In the genomic region with DNA sequence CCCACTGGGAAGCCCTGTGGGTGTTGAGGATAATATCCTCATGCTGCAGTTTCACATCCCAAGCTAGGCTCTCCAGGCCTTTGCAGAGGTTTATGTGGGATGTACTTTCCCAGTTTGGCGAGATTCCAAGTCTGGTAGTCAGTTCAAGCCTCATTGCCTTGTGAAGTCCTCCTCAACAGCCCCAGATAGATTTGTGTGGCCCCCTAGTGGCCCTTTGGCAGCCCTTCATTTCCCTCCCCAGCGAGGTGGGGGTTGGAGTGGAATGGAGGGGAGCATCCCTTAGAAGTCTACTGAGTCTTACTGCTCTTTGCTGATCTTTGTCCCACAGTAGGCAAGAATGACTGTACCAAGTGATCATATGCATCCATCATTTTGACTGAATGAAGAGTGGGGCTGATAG, we compare ENCODE assay signal across 8 cellular contexts.
DNase-seq lines count a peak whose midpoint lies in the region; ATAC-seq and TF ChIP-seq lines count a peak whose summit lies in the region.

No MANE protein-coding gene starts in this region.

- H3K9ac ChIP-seq in mesenchymal stem cell (ENCODE audit: low read length) = no peak overlapping the region

- H3K4ac ChIP-seq in mesenchymal stem cell (ENCODE audit: low read depth in 1 of 2, low read length in 2 of 2) = no peak overlapping the region

- H3K9me3 ChIP-seq in mesenchymal stem cell (ENCODE audit: control insufficient read depth, low read length) (no peaks in the 10 kb centered on the region), sigmoid colon (no peaks in the 10 kb centered on the region)

- H3K27ac Mint-ChIP-seq in chondrocyte (ENCODE audit: unreplicated experiment) = peak overlapping the region; percentile 75

- H3K27me3 Mint-ChIP-seq in chondrocyte (ENCODE audit: low read depth) = no peaks in the 10 kb centered on the region

- DNase-seq in GM10266 (ENCODE audit: extremely low spot score) (no peak), NCI-H345 treated with DMSO at 0.1 percent for 48 hours (lab: John Stamatoyannopoulos, UW; ENCODE audit: unreplicated experiment) (peak; percentile 51), chondrocyte (ENCODE audit: low spot score) (no peak), mesenchymal stem cell (peak; percentile 92), sigmoid colon (no peak)
- no peak for DNase-seq in stimulated activated naive CD4-positive, alpha-beta T cell treated with Interleukin-2 at 50 U/mL for 16 hours (lab: John Stamatoyannopoulos, UW)

- no peak overlapping the region for H3K14ac ChIP-seq in mesenchymal stem cell (ENCODE audit: low read length in 2 of 2)

- no peak overlapping the region for H3K23ac ChIP-seq in mesenchymal stem cell (ENCODE audit: low read length in 2 of 2)

- H3K36me3 ChIP-seq in mesenchymal stem cell (ENCODE audit: control insufficient read depth in 1 of 2, insufficient read depth in 2 of 2, low read depth in 1 of 2, low read length in 2 of 2) (peaks cover 14 to 99% of the 10 kb centered on the region in 2 experiments), sigmoid colon (peaks cover 0 to 27% (median 4%) of the 10 kb centered on the region in 4 donors)

- no peak overlapping the region for H3K4me2 ChIP-seq in mesenchymal stem cell (ENCODE audit: low read length, poor library complexity, severe bottlenecking)

- no peak overlapping the region for H4K91ac ChIP-seq in mesenchymal stem cell (ENCODE audit: low read length)

- no peak overlapping the region for H2BK15ac ChIP-seq in mesenchymal stem cell (ENCODE audit: low read depth, poor library complexity, severe bottlenecking)

- no peak overlapping the region for H3K4me3 ChIP-seq in mesenchymal stem cell (ENCODE audit: insufficient read depth in 1 of 2, low read depth in 1 of 2, low read length in 2 of 2)
- no peak overlapping the region for H3K4me3 ChIP-seq in sigmoid colon

- no peak overlapping the region for H4K8ac ChIP-seq in mesenchymal stem cell (ENCODE audit: low read length)

- no peaks in the 10 kb centered on the region for H3K27me3 ChIP-seq in mesenchymal stem cell (ENCODE audit: control insufficient read depth in 1 of 2, insufficient read depth in 1 of 2, low read length in 2 of 2)
- no peaks in the 10 kb centered on the region for H3K27me3 ChIP-seq in sigmoid colon

- no peak overlapping the region for H3K4me3 Mint-ChIP-seq in chondrocyte (ENCODE audit: unreplicated experiment)

- TF ChIP-seq EP300 in sigmoid colon (IDR thresholded peaks at IDR 0.05) = no peak

- 89% methylated on average over 1 of the region's 2 CpGs for WGBS in mesenchymal stem cell
- WGBS in sigmoid colon, 2 donors = 30 to 33% methylated on average over 2 of the region's 2 CpGs

- ATAC-seq in HG03045 (IDR thresholded peaks at IDR 0.05; ENCODE audit: unreplicated experiment) (no peak), GM18907 (IDR thresholded peaks at IDR 0.05; ENCODE audit: unreplicated experiment) (no peak)

- intact Hi-C loops in sigmoid colon (cut with DNase I) = no loop called here

- no peak overlapping the region for H2AK5ac ChIP-seq in mesenchymal stem cell (ENCODE audit: low read length, severe bottlenecking)

- no peak for TF ChIP-seq POLR2A in sigmoid colon (IDR thresholded peaks at IDR 0.05)

- no peaks in the 10 kb centered on the region for H3K79me1 ChIP-seq in mesenchymal stem cell (replicated peaks; ENCODE audit: low read length, poor library complexity, severe bottlenecking)

- no peak overlapping the region for H2BK120ac ChIP-seq in mesenchymal stem cell (ENCODE audit: low read depth, low read length)

- TF ChIP-seq CTCF in GM10266 (IDR thresholded peaks at IDR 0.05; ENCODE audit: control insufficient read depth, insufficient read depth, low read depth, missing control alignments) = peak; percentile 9
- peak; percentile 87 for TF ChIP-seq CTCF in chondrocyte (IDR thresholded peaks at IDR 0.05)
- peak in 2 of 4 experiments; percentile 28 to 29 for TF ChIP-seq CTCF in sigmoid colon (IDR thresholded peaks at IDR 0.05)

- peaks cover 63% of the 10 kb centered on the region for H3K36me3 Mint-ChIP-seq in chondrocyte (ENCODE audit: low read depth)

- no peak overlapping the region for H2AFZ ChIP-seq in mesenchymal stem cell (ENCODE audit: low read depth, low read length)

- no peak overlapping the region for H3K18ac ChIP-seq in mesenchymal stem cell (ENCODE audit: low read depth in 1 of 2, low read length in 2 of 2)

- H3K27ac ChIP-seq in mesenchymal stem cell (ENCODE audit: low read length, poor library complexity, severe bottlenecking) (no peak overlapping the region), sigmoid colon (no peak overlapping the region)

- H3K4me1 ChIP-seq in mesenchymal stem cell (ENCODE audit: control insufficient read depth, insufficient read depth, low read depth, low read length) = no peaks in the 10 kb centered on the region
- peaks cover 0 to 20% (median 3%) of the 10 kb centered on the region in 4 donors for H3K4me1 ChIP-seq in sigmoid colon

- no peak overlapping the region for H2BK12ac ChIP-seq in mesenchymal stem cell (ENCODE audit: low read length in 2 of 2)

- H3K4me1 Mint-ChIP-seq in chondrocyte (ENCODE audit: low read depth) = peaks cover 65% of the 10 kb centered on the region

- no peak overlapping the region for H2BK5ac ChIP-seq in mesenchymal stem cell (ENCODE audit: low read depth, low read length, poor library complexity, severe bottlenecking)

- peaks cover 2% of the 10 kb centered on the region for H3K9me3 Mint-ChIP-seq in chondrocyte (ENCODE audit: low read depth)

Comparison
In these comparisons a context has a peak if more than half of its experiments do, and no peak if none do; other contexts are left out.
1. DNase-seq: peak in NCI-H345 treated with DMSO at 0.1 percent for 48 hours (single experiment) and mesenchymal stem cell (single experiment); none in GM10266 (single experiment), chondrocyte (single experiment), sigmoid colon (single experiment) and stimulated activated naive CD4-positive, alpha-beta T cell treated with Interleukin-2 at 50 U/mL for 16 hours (single experiment).